In genomic region chr1:212179394-212180076, GRCh38 we compare ENCODE assay signal across 12 cellular contexts.
DNase-seq lines count a peak whose midpoint lies in the region; ATAC-seq and TF ChIP-seq lines count a peak whose summit lies in the region.
"Had no signal": no experiment of that assay in that cellular context is flagged by ENCODE, and none has a peak within 500 bp of the region (broad histone marks: within the 10 kb centered on the region; RNA-seq: fewer than 3 reads in every experiment).

No MANE protein-coding gene starts in this region.

- no peak overlapping the region for H3K27ac ChIP-seq in left lung

- intact Hi-C loops in left lung (cut with DNase I), result no loop called here
- intact Hi-C loops in cardiac septum (cut with DNase I), result no loop called here

- no peaks in the 10 kb centered on the region for H3K9me3 ChIP-seq in left lung
- H3K9me3 ChIP-seq: thyroid gland had no signal

- no peak for TF ChIP-seq CTCF in left lung (IDR thresholded peaks at IDR 0.05)

- peaks cover 4 to 6% of the 10 kb centered on the region in 2 donors for H3K4me1 ChIP-seq in left lung

- no peaks in the 10 kb centered on the region for H3K27me3 ChIP-seq in left lung
- H3K27me3 ChIP-seq: thyroid gland had no signal

- H3K36me3 ChIP-seq in left lung, result no peaks in the 10 kb centered on the region
- H3K36me3 ChIP-seq: thyroid gland had no signal

- peak; percentile 90 for DNase-seq in AG08396 (ENCODE audit: low spot score)
- DNase-seq in HS-5 (ENCODE audit: low read depth), result peak; percentile 88
- DNase-seq in astrocyte of the hippocampus (ENCODE audit: low read depth, low spot score), result peak; percentile 84
- DNase-seq in left lung, result no peak
- DNase-seq in cardiac septum (ENCODE audit: low spot score), result no peak
- no peak for DNase-seq in DMS79 (lab: John Stamatoyannopoulos, UW)
- DNase-seq in GF-D8 (lab: John Stamatoyannopoulos, UW), result no peak
- DNase-seq: activated naive CD4-positive, alpha-beta T cell treated with Interleukin-2 at 50 U/mL for 16 hours; NCI-H748 treated with DMSO at 0.1 percent for 48 hours; stimulated activated CD4-positive, alpha-beta T cell treated with anti-CD3 and anti-CD28 coated beads, Interleukin-4, amount 100 ng/mL, for 1 hour had no signal

- ATAC-seq in left lung (peak; percentile 11), GM21360 (IDR thresholded peaks at IDR 0.05; ENCODE audit: unreplicated experiment) (no peak)

- no peak overlapping the region for H3K4me3 ChIP-seq in left lung
- H3K4me3 ChIP-seq: thyroid gland had no signal

Comparison
In these comparisons a context has a peak if more than half of its experiments do, and no peak if none do; other contexts are left out.
1. DNase-seq: peak in AG08396 (single experiment), HS-5 (single experiment) and astrocyte of the hippocampus (single experiment); none in left lung (0 of 2), cardiac septum (single experiment), DMS79 (single experiment) and GF-D8 (single experiment).